ENCODE assay signal across 36 cellular contexts in genomic region chr5:58930520-58930919, GRCh38.
"Had no signal": no experiment of that assay in that cellular context is flagged by ENCODE, and none has a peak within 500 bp of the region (broad histone marks: within the 10 kb centered on the region; RNA-seq: fewer than 3 reads in every experiment).

No MANE protein-coding gene starts in this region.

- DNase-seq: activated B cell treated with CpG ODN at 0.5 μM for 24 hours; activated CD4-positive, alpha-beta memory T cell treated with anti-CD3 and anti-CD28 coated beads, Interleukin-2, amount 10 ng/mL, durations not matched to agents 7 days and 5 days; activated CD4-positive, alpha-beta T cell treated with anti-CD3 and anti-CD28 coated beads for 48 hours; activated CD4-positive, alpha-beta T cell treated with anti-CD3 and anti-CD28 coated beads, Interleukin-2, amount 10 ng/mL, durations not matched to agents 7 days and 5 days; activated CD4-positive, alpha-beta T cell treated with anti-CD3 and anti-CD28 coated beads, Interleukin-2, amount 50 U/mL, for 48 hours; activated CD4-positive, CD25-positive, alpha-beta regulatory T cell treated with anti-CD3 and anti-CD28 coated beads, Interleukin-2, amount 50 U/mL, for 72 hours; activated CD8-positive, alpha-beta memory T cell treated with anti-CD3 and anti-CD28 coated beads for 24 hours; activated CD8-positive, alpha-beta memory T cell treated with anti-CD3 and anti-CD28 coated beads, Interleukin-2, amount 10 ng/mL, durations not matched to agents 7 days and 5 days; activated CD8-positive, alpha-beta memory T cell treated with anti-CD3 and anti-CD28 coated beads, Interleukin-2, amount 50 U/mL, for 48 hours; activated CD8-positive, alpha-beta T cell treated with anti-CD3 and anti-CD28 coated beads, Interleukin-2, amount 10 ng/mL, durations not matched to agents 7 days and 5 days; activated effector memory CD4-positive, alpha-beta T cell treated with anti-CD3 and anti-CD28 coated beads, Interleukin-2, amount 50 U/mL, for 16 hours; activated gamma-delta T cell treated with Interleukin-2 at 50 U/mL for 16 hours; activated naive CD4-positive, alpha-beta T cell; activated naive CD4-positive, alpha-beta T cell treated with anti-CD3 and anti-CD28 coated beads for 36 hours; activated naive CD4-positive, alpha-beta T cell treated with anti-CD3 and anti-CD28 coated beads, Interleukin-2, amount 50 U/mL, for 16 hours; activated naive CD8-positive, alpha-beta T cell treated with anti-CD3 and anti-CD28 coated beads for 36 hours; activated T-cell treated with anti-CD3 and anti-CD28 coated beads, Interleukin-2, amount 50 U/mL, for 24 hours; activated T-cell treated with anti-CD3 and anti-CD28 coated beads, Interleukin-2, amount 50 U/mL, for 48 hours; adrenal gland; amniotic stem cell; aorta; body of pancreas; central memory CD4-positive, alpha-beta T cell; T-helper 1 cell; T-helper 2 cell; T-helper 9 cell had no signal

- H3K36me3 ChIP-seq: adrenal gland, brain microvascular endothelial cell, breast epithelium had no signal

- H3K4me3 ChIP-seq: adrenal gland, body of pancreas, breast epithelium had no signal

- H3K27ac Mint-ChIP-seq: activated B cell treated with CpG ODN at 0.5 μM for 24 hours; activated CD4-positive, alpha-beta memory T cell treated with anti-CD3 and anti-CD28 coated beads, Interleukin-2, amount 10 ng/mL, durations not matched to agents 7 days and 5 days; activated CD4-positive, alpha-beta T cell treated with anti-CD3 and anti-CD28 coated beads, Interleukin-2, amount 10 ng/mL, durations not matched to agents 7 days and 5 days; activated CD8-positive, alpha-beta memory T cell treated with anti-CD3 and anti-CD28 coated beads, Interleukin-2, amount 10 ng/mL, durations not matched to agents 7 days and 5 days; activated CD8-positive, alpha-beta T cell treated with anti-CD3 and anti-CD28 coated beads, Interleukin-2, amount 10 ng/mL, durations not matched to agents 7 days and 5 days; activated naive CD4-positive, alpha-beta T cell treated with anti-CD3 and anti-CD28 coated beads for 36 hours; activated naive CD4-positive, alpha-beta T cell treated with anti-CD3 and anti-CD28 coated beads, Interleukin-2, amount 50 U/mL, for 72 hours; activated naive CD8-positive, alpha-beta T cell treated with anti-CD3 and anti-CD28 coated beads for 36 hours; activated T-cell treated with anti-CD3 and anti-CD28 coated beads, Interleukin-2, amount 50 U/mL, for 24 hours; activated T-helper 1 cell treated with anti-CD3 and anti-CD28 coated beads, Interleukin-12 subunit alpha, Interleukin-12 subunit beta, Interleukin-2, Interleukin-4 antibody, amounts not matched to agents 30 ng/mL and 10 ng/mL and 1 ng/mL, durations not matched to agents 14 hours and 24 hours and 36 hours; activated T-helper 17 cell treated with anti-CD3 and anti-CD28 coated beads, Interleukin-2, amount 50 U/mL, for 72 hours; T-helper 1 cell treated with Interleukin-12 subunit alpha and Interleukin-12 subunit beta and Interleukin-4 antibody, amounts not matched to agents 30 μg/mL and 1 μg/mL, for 36 hours; T-helper 2 cell treated with Interferon-gamma antibody and Interleukin-4, amounts not matched to agents 5 μg/mL and 100 μg/mL, for 36 hours had no signal

- H3K27me3 Mint-ChIP-seq: activated CD4-positive, alpha-beta T cell treated with anti-CD3 and anti-CD28 coated beads, Interleukin-2, amount 10 ng/mL, durations not matched to agents 7 days and 5 days had no signal

- H3K9me3 ChIP-seq: adrenal gland, body of pancreas, breast epithelium had no signal

- FAIRE-seq: astrocyte, TTC549 had no signal

- H3K9me3 Mint-ChIP-seq: activated B cell treated with CpG ODN at 0.5 μM for 24 hours; activated CD4-positive, alpha-beta T cell treated with anti-CD3 and anti-CD28 coated beads, Interleukin-2, amount 10 ng/mL, durations not matched to agents 7 days and 5 days; activated naive CD8-positive, alpha-beta T cell treated with anti-CD3 and anti-CD28 coated beads for 36 hours; activated T-cell treated with anti-CD3 and anti-CD28 coated beads, Interleukin-2, amount 50 U/mL, for 24 hours; activated T-helper 1 cell treated with anti-CD3 and anti-CD28 coated beads, Interleukin-12 subunit alpha, Interleukin-12 subunit beta, Interleukin-2, Interleukin-4 antibody, amounts not matched to agents 30 ng/mL and 10 ng/mL and 1 ng/mL, durations not matched to agents 14 hours and 24 hours and 36 hours; activated T-helper 17 cell treated with anti-CD3 and anti-CD28 coated beads, Interleukin-2, amount 50 U/mL, for 72 hours; T-helper 1 cell treated with Interleukin-12 subunit alpha and Interleukin-12 subunit beta and Interleukin-4 antibody, amounts not matched to agents 30 μg/mL and 1 μg/mL, for 36 hours; T-helper 2 cell treated with Interferon-gamma antibody and Interleukin-4, amounts not matched to agents 5 μg/mL and 100 μg/mL, for 36 hours had no signal

- H3K4me1 Mint-ChIP-seq: activated B cell treated with CpG ODN at 0.5 μM for 24 hours had no signal

- H3K4me1 ChIP-seq: body of pancreas, breast epithelium had no signal

- H3K27me3 ChIP-seq: adrenal gland, body of pancreas, brain microvascular endothelial cell, breast epithelium had no signal

- H3K4me3 Mint-ChIP-seq: activated B cell treated with CpG ODN at 0.5 μM for 24 hours; activated CD4-positive, alpha-beta memory T cell treated with anti-CD3 and anti-CD28 coated beads, Interleukin-2, amount 10 ng/mL, durations not matched to agents 7 days and 5 days; activated CD4-positive, alpha-beta T cell treated with anti-CD3 and anti-CD28 coated beads, Interleukin-2, amount 10 ng/mL, durations not matched to agents 7 days and 5 days; activated CD8-positive, alpha-beta memory T cell treated with anti-CD3 and anti-CD28 coated beads, Interleukin-2, amount 10 ng/mL, durations not matched to agents 7 days and 5 days; activated CD8-positive, alpha-beta T cell treated with anti-CD3 and anti-CD28 coated beads, Interleukin-2, amount 10 ng/mL, durations not matched to agents 7 days and 5 days; activated naive CD4-positive, alpha-beta T cell treated with anti-CD3 and anti-CD28 coated beads for 36 hours; activated naive CD8-positive, alpha-beta T cell treated with anti-CD3 and anti-CD28 coated beads for 36 hours; activated T-cell treated with anti-CD3 and anti-CD28 coated beads, Interleukin-2, amount 50 U/mL, for 24 hours; activated T-helper 1 cell treated with anti-CD3 and anti-CD28 coated beads, Interleukin-12 subunit alpha, Interleukin-12 subunit beta, Interleukin-2, Interleukin-4 antibody, amounts not matched to agents 30 ng/mL and 10 ng/mL and 1 ng/mL, durations not matched to agents 14 hours and 24 hours and 36 hours; activated T-helper 17 cell treated with anti-CD3 and anti-CD28 coated beads, Interleukin-2, amount 50 U/mL, for 72 hours; T-helper 1 cell treated with Interleukin-12 subunit alpha and Interleukin-12 subunit beta and Interleukin-4 antibody, amounts not matched to agents 30 μg/mL and 1 μg/mL, for 36 hours; T-helper 2 cell treated with Interferon-gamma antibody and Interleukin-4, amounts not matched to agents 5 μg/mL and 100 μg/mL, for 36 hours had no signal

- H3K36me3 Mint-ChIP-seq: activated CD8-positive, alpha-beta memory T cell treated with anti-CD3 and anti-CD28 coated beads, Interleukin-2, amount 10 ng/mL, durations not matched to agents 7 days and 5 days; activated naive CD4-positive, alpha-beta T cell treated with anti-CD3 and anti-CD28 coated beads, Interleukin-2, amount 50 U/mL, for 72 hours; activated naive CD8-positive, alpha-beta T cell treated with anti-CD3 and anti-CD28 coated beads for 36 hours had no signal

- ATAC-seq: activated CD8-positive, alpha-beta memory T cell treated with anti-CD3 and anti-CD28 coated beads, Interleukin-2, amount 10 ng/mL, durations not matched to agents 7 days and 5 days; activated CD8-positive, alpha-beta T cell treated with anti-CD3 and anti-CD28 coated beads, Interleukin-2, amount 10 ng/mL, durations not matched to agents 7 days and 5 days; activated naive CD4-positive, alpha-beta T cell treated with anti-CD3 and anti-CD28 coated beads, Interleukin-2, amount 50 U/mL, for 72 hours; activated T-helper 17 cell treated with anti-CD3 and anti-CD28 coated beads, Interleukin-2, amount 50 U/mL, for 72 hours; body of pancreas had no signal

- H3K27ac ChIP-seq: adrenal gland, body of pancreas, brain microvascular endothelial cell, breast epithelium, VCaP had no signal
